1 cellular context compared by ENCODE assay signal in genomic region chr3:149388714-149389417, GRCh38.
TF ChIP-seq lines count a peak whose summit lies in the region.

No MANE protein-coding gene starts in this region.

TF ChIP-seq in SK-N-SH, 30 proteins besides CTCF, POLR2A, EP300 and RAD21 (continued from another document):
- TF ChIP-seq TEAD4 (IDR thresholded peaks at IDR 0.05; ENCODE audit: borderline replicate concordance, insufficient read depth) (no peak), FOXJ3 (CRISPR knock-in tag; IDR thresholded peaks at IDR 0.05) (no peak)
